Comparison of ENCODE assay signal across 8 cellular contexts in genomic region chr6:47477497-47478232, GRCh38. TPM values are rescaled to one million over a fixed set of nuclear protein-coding genes. Genes with fewer than 3 reads are reported as not detected.
DNase-seq lines count a peak whose midpoint lies in the region; ATAC-seq and TF ChIP-seq lines count a peak whose summit lies in the region.

CD2AP (plus strand) TSS chr6:47477789; CDS start chr6:47478245, 456 bp downstream.

- POLR2A ChIA-PET in BJ (lab: Charles Lee): interaction anchor here (0.6 to 0.7 kb wide), 3 partner anchors 12 to 615 kb away, joined by 3 to 6 read pairs (median 4); no protein-coding TSS in a partner anchor
- POLR2A ChIA-PET in activated CD4-positive, alpha-beta T cell treated with anti-CD3 and anti-CD28 coated beads for 36 hours (lab: Charles Lee): interaction anchor here (0.7 to 0.9 kb wide), 2 partner anchors 9 to 121 kb away, joined by 3 to 4 read pairs; no protein-coding TSS in a partner anchor

- H3K9me3 Mint-ChIP-seq in activated CD4-positive, alpha-beta T cell treated with anti-CD3 and anti-CD28 coated beads for 36 hours (ENCODE audit: low read depth): no peaks in the 10 kb centered on the region
- H3K9me3 Mint-ChIP-seq in chondrocyte (ENCODE audit: low read depth): no peaks in the 10 kb centered on the region

- CTCF ChIA-PET in BJ (lab: Yijun Ruan, JAX): interaction anchor here (0.6 to 1.4 kb wide), 4 partner anchors 9 to 143 kb away, joined by 3 to 5 read pairs (median 3); no protein-coding TSS in a partner anchor
- CTCF ChIA-PET in activated CD4-positive, alpha-beta T cell treated with anti-CD3 and anti-CD28 coated beads for 36 hours (lab: Charles Lee): interaction anchor here (2.1 kb wide), 1 partner anchor 63 kb away, joined by 6 read pairs; no protein-coding TSS in a partner anchor

- H3K27me3 ChIP-seq in BJ (ENCODE audit: control insufficient read depth, insufficient read depth, low read length) (no peaks in the 10 kb centered on the region), kidney epithelial cell (ENCODE audit: control insufficient read depth, insufficient read depth, low read length) (no peaks in the 10 kb centered on the region)

- TF ChIP-seq CTCF in BJ (IDR thresholded peaks at IDR 0.05; ENCODE audit: insufficient read depth, low read depth, low read length) (0 out of 2 replicates have a peak, but pooled peaks have one; percentile 3), chondrocyte (IDR thresholded peaks at IDR 0.05) (peak; percentile 49), kidney epithelial cell (IDR thresholded peaks at IDR 0.05; ENCODE audit: insufficient read depth, low read length, poor library complexity, severe bottlenecking) (no peak)

- H3K27ac Mint-ChIP-seq in activated CD4-positive, alpha-beta T cell treated with anti-CD3 and anti-CD28 coated beads for 36 hours: peak within 1 kb of the TSS; percentile 98
- H3K27ac Mint-ChIP-seq in chondrocyte (ENCODE audit: unreplicated experiment): peak within 1 kb of the TSS; percentile 97

- no peaks in the 10 kb centered on the region for H3K36me3 Mint-ChIP-seq in activated CD4-positive, alpha-beta T cell treated with anti-CD3 and anti-CD28 coated beads for 36 hours (ENCODE audit: low read depth)
- no peaks in the 10 kb centered on the region for H3K36me3 Mint-ChIP-seq in chondrocyte (ENCODE audit: low read depth)

- no peak for DNase-seq in BJ (ENCODE audit: low read depth)
- DNase-seq in GM19238 (ENCODE audit: insufficient read length, low spot score): peak; percentile 66
- DNase-seq in NCI-H510A (lab: John Stamatoyannopoulos, UW): peak; percentile 95
- peak; percentile 93 for DNase-seq in activated CD4-positive, alpha-beta T cell treated with anti-CD3 and anti-CD28 coated beads for 36 hours
- peak; percentile 86 for DNase-seq in chondrocyte (ENCODE audit: low spot score)
- DNase-seq in kidney epithelial cell (ENCODE audit: low read depth): peak; percentile 55
- DNase-seq in stimulated activated CD4-positive, alpha-beta T cell treated with anti-CD3 and anti-CD28 coated beads, Interleukin-1b, Interleukin-23, amount 100 ng/mL, for 1 hour (ENCODE audit: low read depth in 2 of 2): peak; percentile 72 to 76

- ATAC-seq in HG03439 (IDR thresholded peaks at IDR 0.05; ENCODE audit: unreplicated experiment): peak; percentile 86
- peak; percentile 87 for ATAC-seq in activated CD4-positive, alpha-beta T cell treated with anti-CD3 and anti-CD28 coated beads for 36 hours

- no peaks in the 10 kb centered on the region for H3K27me3 Mint-ChIP-seq in activated CD4-positive, alpha-beta T cell treated with anti-CD3 and anti-CD28 coated beads for 36 hours
- no peaks in the 10 kb centered on the region for H3K27me3 Mint-ChIP-seq in chondrocyte (ENCODE audit: low read depth)

- H3K4me1 Mint-ChIP-seq in activated CD4-positive, alpha-beta T cell treated with anti-CD3 and anti-CD28 coated beads for 36 hours: peaks cover 30% of the 10 kb centered on the region
- peaks cover 28% of the 10 kb centered on the region for H3K4me1 Mint-ChIP-seq in chondrocyte (ENCODE audit: low read depth)

- H3K4me3 Mint-ChIP-seq in activated CD4-positive, alpha-beta T cell treated with anti-CD3 and anti-CD28 coated beads for 36 hours: peak within 1 kb of the TSS; percentile 97
- H3K4me3 Mint-ChIP-seq in chondrocyte (ENCODE audit: unreplicated experiment): peak within 1 kb of the TSS; percentile 98

- intact Hi-C loops in activated CD4-positive, alpha-beta T cell treated with anti-CD3 and anti-CD28 coated beads for 36 hours (cut with DNase I, micrococcal nuclease): loop anchor here (1.0 to 10.0 kb wide), 5 partner anchors 63 to 1985 kb away; partner anchors contain the start of genes CENPQ (in 1 of the 2), ENPP4 (in 1 of the 2) and MMUT (in 1 of the 2)

- H3K36me3 ChIP-seq in BJ (ENCODE audit: control insufficient read depth, insufficient read depth, low read length): no peaks in the 10 kb centered on the region
- no peaks in the 10 kb centered on the region for H3K36me3 ChIP-seq in kidney epithelial cell (ENCODE audit: control insufficient read depth, insufficient read depth, low read length)

- peak within 1 kb of the TSS; percentile 93 for H3K4me3 ChIP-seq in BJ (ENCODE audit: low read depth, low read length)
- H3K4me3 ChIP-seq in kidney epithelial cell (ENCODE audit: low read depth, low read length): peak within 1 kb of the TSS; percentile 81

RNA-seq across cellular contexts. Expression of gene CD2AP, which starts in this region (rescaled TPM):
- polyA plus RNA-seq in BJ (2011; rRNA removed): 2.2 and 5.8 TPM in 2 replicates
- polyA minus RNA-seq in BJ (2011; rRNA and poly(A)+ RNA removed): 2.0 and 2.5 TPM in 2 replicates
- 10 to 100 TPM; 28.4 to 29.3 TPM for total RNA-seq in activated CD4-positive, alpha-beta T cell treated with anti-CD3 and anti-CD28 coated beads for 36 hours
- total RNA-seq in chondrocyte (16.1 to 17.8 TPM (median 16.2 TPM) in 3 replicates), kidney epithelial cell (43.3 and 47.8 TPM in 2 replicates)
